Comparison of ENCODE assay signal across 28 cellular contexts in genomic region chr10:90480466-90480865, GRCh38.
"Had no signal": no experiment of that assay in that cellular context is flagged by ENCODE, and none has a peak within 500 bp of the region (broad histone marks: within the 10 kb centered on the region; RNA-seq: fewer than 3 reads in every experiment).

No MANE protein-coding gene starts in this region.

- H3K9me3 Mint-ChIP-seq: nephron progenitor cell; stimulated activated naive CD8-positive, alpha-beta T cell treated with anti-CD3 and anti-CD28 coated beads, Interleukin-15, amount 100 ng/mL, for 72 hours; type B pancreatic cell had no signal

- H3K4me3 ChIP-seq: left lung, lower lobe of right lung, ovary, right atrium auricular region, right lobe of liver, smooth muscle cell, tibial nerve, uterus had no signal

- H3K36me3 Mint-ChIP-seq: immature natural killer cell; mesothelial cell of epicardium; naive B cell; natural killer cell; stimulated activated memory B cell treated with anti-CD40 and anti-IgM and Interleukin-4, amounts not matched to agents 10 μg/mL and 1 μg/mL and 100 μg/mL, for 72 hours; type B pancreatic cell had no signal

- H3K27ac ChIP-seq: left lung, lower lobe of right lung, ovary, right atrium auricular region, right lobe of liver, tibial nerve, uterus had no signal

- H3K27me3 ChIP-seq: left lung, ovary, right atrium auricular region, right lobe of liver, tibial nerve, uterus had no signal

- H3K27ac Mint-ChIP-seq: immature natural killer cell; mesothelial cell of epicardium; naive B cell; natural killer cell; nephron progenitor cell; progenitor cell of endocrine pancreas; stimulated activated memory B cell treated with anti-CD40 and anti-IgM and Interleukin-4, amounts not matched to agents 10 μg/mL and 1 μg/mL and 100 μg/mL, for 72 hours; stimulated activated naive CD8-positive, alpha-beta T cell treated with anti-CD3 and anti-CD28 coated beads, Interleukin-15, amount 100 ng/mL, for 72 hours; type B pancreatic cell had no signal

- H3K4me3 Mint-ChIP-seq: immature natural killer cell; mesothelial cell of epicardium; naive B cell; natural killer cell; nephron progenitor cell; stimulated activated memory B cell treated with anti-CD40 and anti-IgM and Interleukin-4, amounts not matched to agents 10 μg/mL and 1 μg/mL and 100 μg/mL, for 72 hours; stimulated activated naive CD8-positive, alpha-beta T cell treated with anti-CD3 and anti-CD28 coated beads, Interleukin-15, amount 100 ng/mL, for 72 hours; type B pancreatic cell had no signal

- ATAC-seq: left colon; left lung; lower lobe of right lung; natural killer cell; right lobe of liver; stimulated activated memory B cell treated with anti-CD40 and anti-IgM and Interleukin-4, amounts not matched to agents 10 μg/mL and 1 μg/mL and 100 μg/mL, for 72 hours; stimulated activated naive CD8-positive, alpha-beta T cell treated with anti-CD3 and anti-CD28 coated beads, Interleukin-15, amount 100 ng/mL, for 72 hours had no signal

- H3K9me3 ChIP-seq: left lung, lower lobe of right lung, ovary, right atrium auricular region, right lobe of liver, tibial nerve, uterus had no signal

- H3K4me1 Mint-ChIP-seq: immature natural killer cell; mesothelial cell of epicardium; naive B cell; natural killer cell; stimulated activated memory B cell treated with anti-CD40 and anti-IgM and Interleukin-4, amounts not matched to agents 10 μg/mL and 1 μg/mL and 100 μg/mL, for 72 hours; stimulated activated naive CD8-positive, alpha-beta T cell treated with anti-CD3 and anti-CD28 coated beads, Interleukin-15, amount 100 ng/mL, for 72 hours had no signal

- FAIRE-seq: islet of Langerhans, kidney had no signal

- H3K27me3 Mint-ChIP-seq: progenitor cell of endocrine pancreas; stimulated activated memory B cell treated with anti-CD40 and anti-IgM and Interleukin-4, amounts not matched to agents 10 μg/mL and 1 μg/mL and 100 μg/mL, for 72 hours; stimulated activated naive CD8-positive, alpha-beta T cell treated with anti-CD3 and anti-CD28 coated beads, Interleukin-15, amount 100 ng/mL, for 72 hours; type B pancreatic cell had no signal

- DNase-seq: hypothalamus; immature natural killer cell; kidney; left colon; left lung; lower lobe of right lung; mesendoderm; naive B cell; natural killer cell; nephron progenitor cell; ovary; right lobe of liver; stimulated activated CD4-positive, alpha-beta T cell treated with anti-CD3 and anti-CD28 coated beads, Interleukin-1b, Interleukin-23, amount 100 ng/mL, for 48 hours; stimulated activated CD4-positive, alpha-beta T cell treated with anti-CD3 and anti-CD28 coated beads, Interleukin-2, amount 100 ng/mL, for 48 hours; stimulated activated CD4-positive, alpha-beta T cell treated with anti-CD3 and anti-CD28 coated beads, Interleukin-4, amount 100 ng/mL, for 4 hours; stimulated activated CD8-positive, alpha-beta memory T cell treated with anti-CD3 and anti-CD28 coated beads, Interleukin-4, amount 100 ng/mL, for 48 hours; stimulated activated naive CD4-positive, alpha-beta T cell treated with Interleukin-2 at 50 U/mL for 16 hours; stimulated activated naive CD8-positive, alpha-beta T cell treated with anti-CD3 and anti-CD28 coated beads, Interleukin-15, amount 100 ng/mL, for 72 hours; substantia nigra; uterus had no signal

- H3K36me3 ChIP-seq: left lung, lower lobe of right lung, ovary, right atrium auricular region, right lobe of liver, tibial nerve, uterus had no signal

- H3K4me1 ChIP-seq: left lung, lower lobe of right lung, right atrium auricular region, right lobe of liver, tibial nerve, uterus had no signal
